ENCODE assay signal across 21 cellular contexts in genomic region chr11:122161191-122161590, GRCh38. TPM values are rescaled to one million over a fixed set of nuclear protein-coding genes. Genes with fewer than 3 reads are reported as not detected.
DNase-seq lines count a peak whose midpoint lies in the region; ATAC-seq, FAIRE-seq and TF ChIP-seq lines count a peak whose summit lies in the region.
"Had no signal": no experiment of that assay in that cellular context is flagged by ENCODE, and none has a peak within 500 bp of the region (broad histone marks: within the 10 kb centered on the region; RNA-seq: fewer than 3 reads in every experiment).

No MANE protein-coding gene starts in this region.

- TF ChIP-seq POLR2A in gastroesophageal sphincter (IDR thresholded peaks at IDR 0.05) (no peak), adrenal gland (IDR thresholded peaks at IDR 0.05) (no peak)

- H3K4me3 ChIP-seq in astrocyte (ENCODE audit: insufficient read depth, low read depth, low read length), result no peak overlapping the region
- H3K4me3 ChIP-seq in gastroesophageal sphincter, result no peak overlapping the region
- no peak overlapping the region for H3K4me3 ChIP-seq in stomach smooth muscle (ENCODE audit: low read length in 2 of 2)
- H3K4me3 ChIP-seq in adrenal gland, result no peak overlapping the region
- no peak overlapping the region for H3K4me3 ChIP-seq in endodermal cell (ENCODE audit: low read length)
- H3K4me3 ChIP-seq: GM23338, lung, stomach had no signal

- H3K27ac Mint-ChIP-seq in HFFc6, result peak overlapping the region; percentile 87
- peak overlapping the region; percentile 53 for H3K27ac Mint-ChIP-seq in astrocyte (ENCODE audit: unreplicated experiment)
- H3K27ac Mint-ChIP-seq in endodermal cell, result no peak overlapping the region
- H3K27ac Mint-ChIP-seq: GM23338 had no signal

- H3K4me1 Mint-ChIP-seq in HFFc6 (ENCODE audit: low read depth) (peaks cover 100% of the 10 kb centered on the region), astrocyte (ENCODE audit: low read depth, unreplicated experiment) (peaks cover 66% of the 10 kb centered on the region), endodermal cell (peaks cover 8% of the 10 kb centered on the region)

- H2AFZ ChIP-seq in astrocyte (ENCODE audit: low read depth, low read length), result no peak overlapping the region
- H2AFZ ChIP-seq: GM23338 had no signal

- H3K4me2 ChIP-seq in astrocyte (ENCODE audit: low read length), result peak overlapping the region; percentile 83
- H3K4me2 ChIP-seq: GM23338 had no signal

- intact Hi-C loops in adrenal gland (cut with DNase I), result no loop called here

- peaks cover 52% of the 10 kb centered on the region for H4K20me1 ChIP-seq in astrocyte (ENCODE audit: insufficient read depth, low read length)

- peaks cover 98% of the 10 kb centered on the region for H3K4me1 ChIP-seq in astrocyte (ENCODE audit: insufficient read depth, low read length)
- H3K4me1 ChIP-seq in gastroesophageal sphincter, result peaks cover 16 to 67% (median 26%) of the 10 kb centered on the region in 3 donors
- peaks cover 33% of the 10 kb centered on the region for H3K4me1 ChIP-seq in stomach smooth muscle (ENCODE audit: control insufficient read depth, insufficient read depth, low read length)
- no peaks in the 10 kb centered on the region for H3K4me1 ChIP-seq in adrenal gland (replicated peaks in 1 of 2)
- peaks cover 3% of the 10 kb centered on the region for H3K4me1 ChIP-seq in endodermal cell (ENCODE audit: control insufficient read depth, insufficient read depth, low read length)

- peaks cover 4% of the 10 kb centered on the region; the same call in 1 of the 2 replicates for H3K27me3 Mint-ChIP-seq in HFFc6 (ENCODE audit: insufficient read depth)
- H3K27me3 Mint-ChIP-seq in astrocyte (ENCODE audit: low read depth, unreplicated experiment), result no peaks in the 10 kb centered on the region
- H3K27me3 Mint-ChIP-seq in endodermal cell (ENCODE audit: insufficient read depth), result peaks cover 16% of the 10 kb centered on the region

- H3K36me3 Mint-ChIP-seq in HFFc6 (ENCODE audit: low read depth) (peaks cover 94% of the 10 kb centered on the region), astrocyte (ENCODE audit: low read depth, unreplicated experiment) (peaks cover 3% of the 10 kb centered on the region), endodermal cell (ENCODE audit: low read depth) (no peaks in the 10 kb centered on the region)

- peaks cover 100% of the 10 kb centered on the region for H3K79me2 ChIP-seq in astrocyte (ENCODE audit: insufficient read depth, low read length)

- TF ChIP-seq CTCF in HFFc6 (IDR thresholded peaks at IDR 0.05) (no peak), astrocyte (IDR thresholded peaks at IDR 0.05; ENCODE audit: insufficient read depth, low read depth, low read length) (no peak), gastroesophageal sphincter (IDR thresholded peaks at IDR 0.05) (no peak), adrenal gland (IDR thresholded peaks at IDR 0.05) (no peak), endodermal cell (conservative IDR thresholded peaks at IDR 0.05) (no peak)

- no peak for TF ChIP-seq EP300 in gastroesophageal sphincter (IDR thresholded peaks at IDR 0.05)

- H3K27me3 ChIP-seq in astrocyte (ENCODE audit: insufficient read depth, low read length) (no peaks in the 10 kb centered on the region), gastroesophageal sphincter (no peaks in the 10 kb centered on the region), stomach smooth muscle (ENCODE audit: control insufficient read depth in 1 of 2, insufficient read depth in 2 of 2, low read length in 2 of 2) (no peaks in the 10 kb centered on the region), adrenal gland (no peaks in the 10 kb centered on the region), endodermal cell (ENCODE audit: control insufficient read depth, insufficient read depth, low read length, poor library complexity, severe bottlenecking) (peaks cover 24% of the 10 kb centered on the region)
- H3K27me3 ChIP-seq: stomach had no signal

- DNase-seq in HFFc6 (no peak), astrocyte (ENCODE audit: low read depth) (no peak), HTR-8/SVneo (ENCODE audit: insufficient read length, low spot score) (no peak), adrenal gland (no peak), endodermal cell (no peak)
- DNase-seq: erythroblast; kidney; NCI-H2107; NCI-H510A; nucleus accumbens; RPMI8226; stimulated activated CD4-positive, alpha-beta T cell treated with anti-CD3 and anti-CD28 coated beads, Interleukin-12 subunit alpha, Interleukin-12 subunit beta, amount 100 ng/mL, for 4 hours; stomach had no signal

- H3K4me3 Mint-ChIP-seq in HFFc6, result peak overlapping the region; percentile 44
- no peak overlapping the region for H3K4me3 Mint-ChIP-seq in astrocyte (ENCODE audit: unreplicated experiment)
- H3K4me3 Mint-ChIP-seq in endodermal cell, result no peak overlapping the region
- H3K4me3 Mint-ChIP-seq: GM23338 had no signal

- H3K9ac ChIP-seq in astrocyte (ENCODE audit: low read length), result no peak overlapping the region
- no peak overlapping the region for H3K9ac ChIP-seq in stomach smooth muscle (ENCODE audit: low read length in 2 of 2)
- no peak overlapping the region for H3K9ac ChIP-seq in endodermal cell (ENCODE audit: extremely low read depth, low read length, poor library complexity, severe bottlenecking)

- FAIRE-seq in astrocyte (lab: Jason Lieb, UNC) (no peak), HTR-8/SVneo (lab: Jason Lieb, UNC) (no peak)
- FAIRE-seq: kidney had no signal

- WGBS in gastroesophageal sphincter (ENCODE audit: low coverage in 1 of 2), 2 donors, result 33 to 50% methylated on average over 1 of the region's 1 CpG
- 35 to 64% (median 49%) methylated on average over 1 of the region's 1 CpG for WGBS in adrenal gland, 4 donors
- 85% methylated on average over 1 of the region's 1 CpG; no CpG with 5 or more reads in 1 of the 2 experiments for WGBS in endodermal cell (ENCODE audit: insufficient coverage in 1 of 2, insufficient read length in 1 of 2), 2 experiments

- H3K9me3 Mint-ChIP-seq in HFFc6 (no peaks in the 10 kb centered on the region), astrocyte (ENCODE audit: unreplicated experiment) (no peaks in the 10 kb centered on the region), endodermal cell (no peaks in the 10 kb centered on the region)
- H3K9me3 Mint-ChIP-seq: GM23338 had no signal

- H3K9me3 ChIP-seq in astrocyte (ENCODE audit: insufficient read depth, low read depth, low read length) (no peaks in the 10 kb centered on the region), gastroesophageal sphincter (no peaks in the 10 kb centered on the region), stomach smooth muscle (ENCODE audit: control insufficient read depth in 2 of 2, low read length in 2 of 2) (no peaks in the 10 kb centered on the region), adrenal gland (replicated peaks in 1 of 3) (no peaks in the 10 kb centered on the region), endodermal cell (ENCODE audit: control insufficient read depth, low read length) (no peaks in the 10 kb centered on the region)
- H3K9me3 ChIP-seq: stomach had no signal

- peaks cover 67% of the 10 kb centered on the region for H3K36me3 ChIP-seq in astrocyte (ENCODE audit: insufficient read depth, low read length)
- no peaks in the 10 kb centered on the region for H3K36me3 ChIP-seq in gastroesophageal sphincter
- H3K36me3 ChIP-seq in stomach smooth muscle (ENCODE audit: control insufficient read depth in 2 of 2, insufficient read depth in 2 of 2, low read length in 2 of 2), result no peaks in the 10 kb centered on the region
- no peaks in the 10 kb centered on the region for H3K36me3 ChIP-seq in adrenal gland (replicated peaks in 1 of 2)
- H3K36me3 ChIP-seq in endodermal cell (ENCODE audit: control insufficient read depth, insufficient read depth, low read length), result no peaks in the 10 kb centered on the region
- H3K36me3 ChIP-seq: stomach had no signal

- H3K27ac ChIP-seq in astrocyte (ENCODE audit: low read depth, low read length) (peak overlapping the region; percentile 94), gastroesophageal sphincter (peak overlapping the region; percentile 78 to 89 (median 82)), stomach smooth muscle (ENCODE audit: low read length) (peak overlapping the region; percentile 81), adrenal gland (no peak overlapping the region), endodermal cell (ENCODE audit: low read depth, low read length) (no peak overlapping the region)
- H3K27ac ChIP-seq: HL-60 had no signal

- no peak for ATAC-seq in gastroesophageal sphincter
- ATAC-seq in HG03378 (IDR thresholded peaks at IDR 0.05; ENCODE audit: unreplicated experiment), result no peak
- ATAC-seq: GM23338 had no signal

RNA-seq across cellular contexts. Expression of gene BLID, which starts 45.2 kb away (rescaled TPM):
- total RNA-seq in HFFc6 (2021; fragmentation: NEBNext Ultra II Directional; extraction: Animal tissue kit (Norgen Biotek cat#: 25700)), result 1 to 10 TPM in 5 of 6 experiments, under 1 TPM in 1; 0.85 to 1.6 (median 1.2) TPM
- total RNA-seq in astrocyte, result 1.1 and 1.2 TPM in 2 replicates
- total RNA-seq in gastroesophageal sphincter, result 10 to 100 TPM in 1 of 4 donors, 1 to 10 TPM in 2, not detected in 1; 1.2 to 13.5 (median 5.4) TPM
- 1 to 10 TPM in 2 of 8 donors, under 1 TPM in 2, not detected in 4; 0.27 to 5.9 (median 2.1) TPM for total RNA-seq in adrenal gland
- polyA plus RNA-seq in adrenal gland, result not detected
- total RNA-seq in endodermal cell, result not detected
- not detected for polyA plus RNA-seq in endodermal cell (2013, experiment 1 of 2)
- not detected for polyA plus RNA-seq in endodermal cell (2013, experiment 2 of 2)
- total RNA-seq: GM23338, kidney, renal cortical epithelial cell had no signal
- polyA plus RNA-seq: GM23338, lung, stomach, urinary bladder had no signal

Comparison
In these comparisons a context has a peak if more than half of its experiments do, and no peak if none do; other contexts are left out.
1. H3K27ac ChIP-seq: peak in astrocyte (single experiment), gastroesophageal sphincter (4 of 4) and stomach smooth muscle (single experiment); none in adrenal gland (0 of 5) and endodermal cell (single experiment).